8 cellular contexts compared by ENCODE assay signal in genomic region chr4:39458505-39459300, GRCh38. TPM values are rescaled to one million over a fixed set of nuclear protein-coding genes. Genes with fewer than 3 reads are reported as not detected.
DNase-seq lines count a peak whose midpoint lies in the region; ATAC-seq and TF ChIP-seq lines count a peak whose summit lies in the region.

Gene LIAS (plus strand): TSS chr4:39459056. CDS start chr4:39459118, 62 bp downstream.
Gene RPL9 (minus strand): TSS chr4:39458922. CDS start chr4:39458439, 483 bp downstream.

- H3K4me1 ChIP-seq in prostate gland (replicated peaks) (peaks cover 6% of the 10 kb centered on the region), urinary bladder (ENCODE audit: insufficient read depth) (peaks cover 2% of the 10 kb centered on the region)

- intact Hi-C loops in T-helper 2 cell treated with Interferon-gamma antibody and Interleukin-4, amounts not matched to agents 100 ng/mL and 5 ng/mL, for 36 hours (cut with micrococcal nuclease), result loop anchor here (1.0 to 10.0 kb wide), 9 partner anchors 69 to 598 kb away; partner anchors contain the start of genes N4BP2, PDS5A, RFC1 and SMIM14
- intact Hi-C loops in left ventricle myocardium superior (cut with micrococcal nuclease) (no loop called here), prostate gland (cut with DNase I) (loop anchor here (5.0 to 10.0 kb wide), 2 partner anchors 94 to 599 kb away; partner anchors contain the start of genes N4BP2 and RFC1)

- peak within 1 kb of the TSS; percentile 68 to 75 for H3K4me3 ChIP-seq in prostate gland
- peak within 1 kb of the TSS; percentile 59 for H3K4me3 ChIP-seq in urinary bladder (ENCODE audit: low read depth, low read length)

- TF ChIP-seq POLR2A in prostate gland (IDR thresholded peaks at IDR 0.05), result peak; percentile 89

- TF ChIP-seq CTCF in prostate gland (IDR thresholded peaks at IDR 0.05), result no peak

- under 1% methylated on average over 54 of the region's 55 CpGs for WGBS in prostate gland
- WGBS in urinary bladder, result under 1% methylated on average over 55 of the region's 55 CpGs

- H3K9me3 ChIP-seq in prostate gland, result no peaks in the 10 kb centered on the region

- no peaks in the 10 kb centered on the region for H3K27me3 ChIP-seq in prostate gland (replicated peaks; ENCODE audit: insufficient read depth)

- DNase-seq in NCI-H187 treated with DMSO at 0.1 percent for 48 hours (lab: John Stamatoyannopoulos, UW) (peak; percentile 81), anterior cingulate cortex (lab: John Stamatoyannopoulos, UW) (peak; percentile 57 to 96 (median 90)), left ventricle myocardium superior (peak; percentile 97), prostate gland (ENCODE audit: low spot score) (peak; percentile 95)

- H3K36me3 ChIP-seq in prostate gland, result peaks cover 5 to 10% of the 10 kb centered on the region in 2 donors
- H3K36me3 ChIP-seq in urinary bladder (ENCODE audit: insufficient read depth), result peaks cover 3% of the 10 kb centered on the region

- H3K27ac ChIP-seq in prostate gland (peak within 1 kb of the TSS; percentile 92 to 94), urinary bladder (ENCODE audit: low read depth) (peak within 1 kb of the TSS; percentile 97)

- ATAC-seq in GM18499 (IDR thresholded peaks at IDR 0.05; ENCODE audit: insufficient read depth, unreplicated experiment), result peak; percentile 72
- peak; percentile 84 for ATAC-seq in HG02943 (IDR thresholded peaks at IDR 0.05; ENCODE audit: low read depth, unreplicated experiment)
- peak; percentile 97 for ATAC-seq in left ventricle myocardium superior

RNA-seq across cellular contexts. Expression of gene LIAS, which starts in this region (rescaled TPM):
- 14.3 and 16.5 TPM in 2 replicates for total RNA-seq in T-helper 2 cell treated with Interferon-gamma antibody and Interleukin-4, amounts not matched to agents 100 ng/mL and 5 ng/mL, for 36 hours
- total RNA-seq in left ventricle myocardium superior (36.2 TPM), prostate gland (10 to 100 TPM; 11.2 to 15.3 TPM), urinary bladder (25.4 TPM)
- 14.6 TPM for polyA plus RNA-seq in urinary bladder

RNA-seq across cellular contexts. Expression of gene RPL9, which starts in this region (rescaled TPM):
- total RNA-seq in T-helper 2 cell treated with Interferon-gamma antibody and Interleukin-4, amounts not matched to agents 100 ng/mL and 5 ng/mL, for 36 hours, result 1,381 and 1,435 TPM in 2 replicates
- total RNA-seq in left ventricle myocardium superior, result 731 TPM
- 1,000 to 10,000 TPM; 1,563 to 5,624 TPM for total RNA-seq in prostate gland
- 3,585 TPM for total RNA-seq in urinary bladder
- polyA plus RNA-seq in urinary bladder, result 1,361 TPM

Comparison
In these comparisons a context has a peak if more than half of its experiments do, and no peak if none do; other contexts are left out.
1. Peak in every context shown above with its lines: DNase-seq, ATAC-seq, H3K4me3 ChIP-seq and H3K27ac ChIP-seq.